1 cellular context compared by ENCODE assay signal in genomic region chr12:79826267-79827128, GRCh38.
TF ChIP-seq lines count a peak whose summit lies in the region.

No MANE protein-coding gene starts in this region.

TF ChIP-seq in HepG2, 621 proteins besides CTCF, POLR2A, EP300 and RAD21 (continued from another document):
- TF ChIP-seq, protein P1, sequence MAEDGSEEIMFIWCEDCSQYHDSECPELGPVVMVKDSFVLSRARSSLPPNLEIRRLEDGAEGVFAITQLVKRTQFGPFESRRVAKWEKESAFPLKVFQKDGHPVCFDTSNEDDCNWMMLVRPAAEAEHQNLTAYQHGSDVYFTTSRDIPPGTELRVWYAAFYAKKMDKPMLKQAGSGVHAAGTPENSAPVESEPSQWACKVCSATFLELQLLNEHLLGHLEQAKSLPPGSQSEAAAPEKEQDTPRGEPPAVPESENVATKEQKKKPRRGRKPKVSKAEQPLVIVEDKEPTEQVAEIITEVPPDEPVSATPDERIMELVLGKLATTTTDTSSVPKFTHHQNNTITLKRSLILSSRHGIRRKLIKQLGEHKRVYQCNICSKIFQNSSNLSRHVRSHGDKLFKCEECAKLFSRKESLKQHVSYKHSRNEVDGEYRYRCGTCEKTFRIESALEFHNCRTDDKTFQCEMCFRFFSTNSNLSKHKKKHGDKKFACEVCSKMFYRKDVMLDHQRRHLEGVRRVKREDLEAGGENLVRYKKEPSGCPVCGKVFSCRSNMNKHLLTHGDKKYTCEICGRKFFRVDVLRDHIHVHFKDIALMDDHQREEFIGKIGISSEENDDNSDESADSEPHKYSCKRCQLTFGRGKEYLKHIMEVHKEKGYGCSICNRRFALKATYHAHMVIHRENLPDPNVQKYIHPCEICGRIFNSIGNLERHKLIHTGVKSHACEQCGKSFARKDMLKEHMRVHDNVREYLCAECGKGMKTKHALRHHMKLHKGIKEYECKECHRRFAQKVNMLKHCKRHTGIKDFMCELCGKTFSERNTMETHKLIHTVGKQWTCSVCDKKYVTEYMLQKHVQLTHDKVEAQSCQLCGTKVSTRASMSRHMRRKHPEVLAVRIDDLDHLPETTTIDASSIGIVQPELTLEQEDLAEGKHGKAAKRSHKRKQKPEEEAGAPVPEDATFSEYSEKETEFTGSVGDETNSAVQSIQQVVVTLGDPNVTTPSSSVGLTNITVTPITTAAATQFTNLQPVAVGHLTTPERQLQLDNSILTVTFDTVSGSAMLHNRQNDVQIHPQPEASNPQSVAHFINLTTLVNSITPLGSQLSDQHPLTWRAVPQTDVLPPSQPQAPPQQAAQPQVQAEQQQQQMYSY (CRISPR knock-in tag; IDR thresholded peaks at IDR 0.05): no peak
- TF ChIP-seq SNRNP70 (IDR thresholded peaks at IDR 0.05; ENCODE audit: low read depth, low read length) (no peak), SALL1 (CRISPR knock-in tag; IDR thresholded peaks at IDR 0.05) (peak; percentile 45; the same call in 1 of the 2 replicates), FOSL1 (CRISPR knock-in tag; IDR thresholded peaks at IDR 0.05; ENCODE audit: borderline replicate concordance) (peak; percentile 43; the same call in 1 of the 2 replicates), NR2F1 (CRISPR knock-in tag; IDR thresholded peaks at IDR 0.05) (0 out of 4 replicates have a peak, but pooled peaks of 1 of the 2 experiments have one; percentile 14), REL (CRISPR knock-in tag; conservative IDR thresholded peaks at IDR 0.05) (no peak), HDAC2 (CRISPR knock-in tag; IDR thresholded peaks at IDR 0.05) (peak; percentile 36; the same call in 1 of the 2 replicates), ZMYM2 (CRISPR knock-in tag; IDR thresholded peaks at IDR 0.05) (peak; percentile 71; the same call in 1 of the 2 replicates), TEAD3 (CRISPR knock-in tag; optimal IDR thresholded peaks at IDR 0.05; ENCODE audit: borderline replicate concordance) (peak; percentile 63), HNF4A (CRISPR knock-in tag; IDR thresholded peaks at IDR 0.05) (peak; percentile 47), ZBTB1 (CRISPR knock-in tag; IDR thresholded peaks at IDR 0.05; ENCODE audit: borderline replicate concordance) (no peak), JUN (CRISPR knock-in tag; IDR thresholded peaks at IDR 0.05) (0 out of 2 replicates have a peak, but pooled peaks have one; percentile 21), ARID3A (IDR thresholded peaks at IDR 0.05; ENCODE audit: low read depth, low read length) (peak; percentile 23; the same call in 1 of the 2 replicates), POGZ (CRISPR knock-in tag; IDR thresholded peaks at IDR 0.05) (peak; percentile 72), MED1 (CRISPR knock-in tag; IDR thresholded peaks at IDR 0.05) (peak; percentile 22; the same call in 1 of the 2 replicates), ZNF460 (CRISPR knock-in tag; IDR thresholded peaks at IDR 0.05; ENCODE audit: borderline replicate concordance) (peak; percentile 34; the same call in 1 of the 2 replicates), FOSL2 (CRISPR knock-in tag; IDR thresholded peaks at IDR 0.05) (peak; percentile 92), RCOR2 (CRISPR knock-in tag; IDR thresholded peaks at IDR 0.05) (0 out of 2 replicates have a peak, but pooled peaks have one; percentile 25), SOX13 (IDR thresholded peaks at IDR 0.05) (no peak), SOX13 (CRISPR knock-in tag; conservative IDR thresholded peaks at IDR 0.05 in 1 of 2, IDR thresholded peaks at IDR 0.05 in 1 of 2) (peak in 1 of 2 experiments; percentile 32; a peak in 1 of 4 replicates), RARA (CRISPR knock-in tag; IDR thresholded peaks at IDR 0.05) (peak; percentile 37), ZBTB7B (CRISPR knock-in tag; IDR thresholded peaks at IDR 0.05) (0 out of 2 replicates have a peak, but pooled peaks have one; percentile 20), LCORL (IDR thresholded peaks at IDR 0.05) (peak; percentile 68; the same call in 1 of the 2 replicates), LCORL (CRISPR knock-in tag; IDR thresholded peaks at IDR 0.05) (no peak), ATF6 (CRISPR knock-in tag; conservative IDR thresholded peaks at IDR 0.05) (no peak), ATF3 (CRISPR knock-in tag; IDR thresholded peaks at IDR 0.05) (peak; percentile 72; the same call in 1 of the 2 replicates), PPARG (CRISPR knock-in tag; conservative IDR thresholded peaks at IDR 0.05) (peak; percentile 24; the same call in 1 of the 2 replicates)
- TF ChIP-seq, protein P2, sequence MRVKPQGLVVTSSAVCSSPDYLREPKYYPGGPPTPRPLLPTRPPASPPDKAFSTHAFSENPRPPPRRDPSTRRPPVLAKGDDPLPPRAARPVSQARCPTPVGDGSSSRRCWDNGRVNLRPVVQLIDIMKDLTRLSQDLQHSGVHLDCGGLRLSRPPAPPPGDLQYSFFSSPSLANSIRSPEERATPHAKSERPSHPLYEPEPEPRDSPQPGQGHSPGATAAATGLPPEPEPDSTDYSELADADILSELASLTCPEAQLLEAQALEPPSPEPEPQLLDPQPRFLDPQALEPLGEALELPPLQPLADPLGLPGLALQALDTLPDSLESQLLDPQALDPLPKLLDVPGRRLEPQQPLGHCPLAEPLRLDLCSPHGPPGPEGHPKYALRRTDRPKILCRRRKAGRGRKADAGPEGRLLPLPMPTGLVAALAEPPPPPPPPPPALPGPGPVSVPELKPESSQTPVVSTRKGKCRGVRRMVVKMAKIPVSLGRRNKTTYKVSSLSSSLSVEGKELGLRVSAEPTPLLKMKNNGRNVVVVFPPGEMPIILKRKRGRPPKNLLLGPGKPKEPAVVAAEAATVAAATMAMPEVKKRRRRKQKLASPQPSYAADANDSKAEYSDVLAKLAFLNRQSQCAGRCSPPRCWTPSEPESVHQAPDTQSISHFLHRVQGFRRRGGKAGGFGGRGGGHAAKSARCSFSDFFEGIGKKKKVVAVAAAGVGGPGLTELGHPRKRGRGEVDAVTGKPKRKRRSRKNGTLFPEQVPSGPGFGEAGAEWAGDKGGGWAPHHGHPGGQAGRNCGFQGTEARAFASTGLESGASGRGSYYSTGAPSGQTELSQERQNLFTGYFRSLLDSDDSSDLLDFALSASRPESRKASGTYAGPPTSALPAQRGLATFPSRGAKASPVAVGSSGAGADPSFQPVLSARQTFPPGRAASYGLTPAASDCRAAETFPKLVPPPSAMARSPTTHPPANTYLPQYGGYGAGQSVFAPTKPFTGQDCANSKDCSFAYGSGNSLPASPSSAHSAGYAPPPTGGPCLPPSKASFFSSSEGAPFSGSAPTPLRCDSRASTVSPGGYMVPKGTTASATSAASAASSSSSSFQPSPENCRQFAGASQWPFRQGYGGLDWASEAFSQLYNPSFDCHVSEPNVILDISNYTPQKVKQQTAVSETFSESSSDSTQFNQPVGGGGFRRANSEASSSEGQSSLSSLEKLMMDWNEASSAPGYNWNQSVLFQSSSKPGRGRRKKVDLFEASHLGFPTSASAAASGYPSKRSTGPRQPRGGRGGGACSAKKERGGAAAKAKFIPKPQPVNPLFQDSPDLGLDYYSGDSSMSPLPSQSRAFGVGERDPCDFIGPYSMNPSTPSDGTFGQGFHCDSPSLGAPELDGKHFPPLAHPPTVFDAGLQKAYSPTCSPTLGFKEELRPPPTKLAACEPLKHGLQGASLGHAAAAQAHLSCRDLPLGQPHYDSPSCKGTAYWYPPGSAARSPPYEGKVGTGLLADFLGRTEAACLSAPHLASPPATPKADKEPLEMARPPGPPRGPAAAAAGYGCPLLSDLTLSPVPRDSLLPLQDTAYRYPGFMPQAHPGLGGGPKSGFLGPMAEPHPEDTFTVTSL (CRISPR knock-in tag; IDR thresholded peaks at IDR 0.05; ENCODE audit: borderline replicate concordance): peak; percentile 53; the same call in 1 of the 2 replicates
- TF ChIP-seq, protein P3, sequence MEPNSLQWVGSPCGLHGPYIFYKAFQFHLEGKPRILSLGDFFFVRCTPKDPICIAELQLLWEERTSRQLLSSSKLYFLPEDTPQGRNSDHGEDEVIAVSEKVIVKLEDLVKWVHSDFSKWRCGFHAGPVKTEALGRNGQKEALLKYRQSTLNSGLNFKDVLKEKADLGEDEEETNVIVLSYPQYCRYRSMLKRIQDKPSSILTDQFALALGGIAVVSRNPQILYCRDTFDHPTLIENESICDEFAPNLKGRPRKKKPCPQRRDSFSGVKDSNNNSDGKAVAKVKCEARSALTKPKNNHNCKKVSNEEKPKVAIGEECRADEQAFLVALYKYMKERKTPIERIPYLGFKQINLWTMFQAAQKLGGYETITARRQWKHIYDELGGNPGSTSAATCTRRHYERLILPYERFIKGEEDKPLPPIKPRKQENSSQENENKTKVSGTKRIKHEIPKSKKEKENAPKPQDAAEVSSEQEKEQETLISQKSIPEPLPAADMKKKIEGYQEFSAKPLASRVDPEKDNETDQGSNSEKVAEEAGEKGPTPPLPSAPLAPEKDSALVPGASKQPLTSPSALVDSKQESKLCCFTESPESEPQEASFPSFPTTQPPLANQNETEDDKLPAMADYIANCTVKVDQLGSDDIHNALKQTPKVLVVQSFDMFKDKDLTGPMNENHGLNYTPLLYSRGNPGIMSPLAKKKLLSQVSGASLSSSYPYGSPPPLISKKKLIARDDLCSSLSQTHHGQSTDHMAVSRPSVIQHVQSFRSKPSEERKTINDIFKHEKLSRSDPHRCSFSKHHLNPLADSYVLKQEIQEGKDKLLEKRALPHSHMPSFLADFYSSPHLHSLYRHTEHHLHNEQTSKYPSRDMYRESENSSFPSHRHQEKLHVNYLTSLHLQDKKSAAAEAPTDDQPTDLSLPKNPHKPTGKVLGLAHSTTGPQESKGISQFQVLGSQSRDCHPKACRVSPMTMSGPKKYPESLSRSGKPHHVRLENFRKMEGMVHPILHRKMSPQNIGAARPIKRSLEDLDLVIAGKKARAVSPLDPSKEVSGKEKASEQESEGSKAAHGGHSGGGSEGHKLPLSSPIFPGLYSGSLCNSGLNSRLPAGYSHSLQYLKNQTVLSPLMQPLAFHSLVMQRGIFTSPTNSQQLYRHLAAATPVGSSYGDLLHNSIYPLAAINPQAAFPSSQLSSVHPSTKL (CRISPR knock-in tag; IDR thresholded peaks at IDR 0.05): peak; percentile 66; the same call in 1 of the 2 replicates
- TF ChIP-seq, protein P4, sequence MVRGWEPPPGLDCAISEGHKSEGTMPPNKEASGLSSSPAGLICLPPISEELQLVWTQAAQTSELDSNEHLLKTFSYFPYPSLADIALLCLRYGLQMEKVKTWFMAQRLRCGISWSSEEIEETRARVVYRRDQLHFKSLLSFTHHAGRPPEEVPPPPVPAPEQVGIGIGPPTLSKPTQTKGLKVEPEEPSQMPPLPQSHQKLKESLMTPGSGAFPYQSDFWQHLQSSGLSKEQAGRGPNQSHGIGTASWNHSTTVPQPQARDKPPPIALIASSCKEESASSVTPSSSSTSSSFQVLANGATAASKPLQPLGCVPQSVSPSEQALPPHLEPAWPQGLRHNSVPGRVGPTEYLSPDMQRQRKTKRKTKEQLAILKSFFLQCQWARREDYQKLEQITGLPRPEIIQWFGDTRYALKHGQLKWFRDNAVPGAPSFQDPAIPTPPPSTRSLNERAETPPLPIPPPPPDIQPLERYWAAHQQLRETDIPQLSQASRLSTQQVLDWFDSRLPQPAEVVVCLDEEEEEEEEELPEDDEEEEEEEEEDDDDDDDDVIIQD (CRISPR knock-in tag; IDR thresholded peaks at IDR 0.05; ENCODE audit: low read depth): peak; percentile 73; the same call in 1 of the 2 replicates
- TF ChIP-seq, protein P5, sequence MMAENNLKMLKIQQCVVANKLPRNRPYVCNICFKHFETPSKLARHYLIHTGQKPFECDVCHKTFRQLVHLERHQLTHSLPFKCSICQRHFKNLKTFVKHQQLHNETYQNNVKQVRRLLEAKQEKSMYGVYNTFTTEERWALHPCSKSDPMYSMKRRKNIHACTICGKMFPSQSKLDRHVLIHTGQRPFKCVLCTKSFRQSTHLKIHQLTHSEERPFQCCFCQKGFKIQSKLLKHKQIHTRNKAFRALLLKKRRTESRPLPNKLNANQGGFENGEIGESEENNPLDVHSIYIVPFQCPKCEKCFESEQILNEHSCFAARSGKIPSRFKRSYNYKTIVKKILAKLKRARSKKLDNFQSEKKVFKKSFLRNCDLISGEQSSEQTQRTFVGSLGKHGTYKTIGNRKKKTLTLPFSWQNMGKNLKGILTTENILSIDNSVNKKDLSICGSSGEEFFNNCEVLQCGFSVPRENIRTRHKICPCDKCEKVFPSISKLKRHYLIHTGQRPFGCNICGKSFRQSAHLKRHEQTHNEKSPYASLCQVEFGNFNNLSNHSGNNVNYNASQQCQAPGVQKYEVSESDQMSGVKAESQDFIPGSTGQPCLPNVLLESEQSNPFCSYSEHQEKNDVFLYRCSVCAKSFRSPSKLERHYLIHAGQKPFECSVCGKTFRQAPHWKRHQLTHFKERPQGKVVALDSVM (CRISPR knock-in tag; IDR thresholded peaks at IDR 0.05): peak; percentile 86
- TF ChIP-seq, protein P6, sequence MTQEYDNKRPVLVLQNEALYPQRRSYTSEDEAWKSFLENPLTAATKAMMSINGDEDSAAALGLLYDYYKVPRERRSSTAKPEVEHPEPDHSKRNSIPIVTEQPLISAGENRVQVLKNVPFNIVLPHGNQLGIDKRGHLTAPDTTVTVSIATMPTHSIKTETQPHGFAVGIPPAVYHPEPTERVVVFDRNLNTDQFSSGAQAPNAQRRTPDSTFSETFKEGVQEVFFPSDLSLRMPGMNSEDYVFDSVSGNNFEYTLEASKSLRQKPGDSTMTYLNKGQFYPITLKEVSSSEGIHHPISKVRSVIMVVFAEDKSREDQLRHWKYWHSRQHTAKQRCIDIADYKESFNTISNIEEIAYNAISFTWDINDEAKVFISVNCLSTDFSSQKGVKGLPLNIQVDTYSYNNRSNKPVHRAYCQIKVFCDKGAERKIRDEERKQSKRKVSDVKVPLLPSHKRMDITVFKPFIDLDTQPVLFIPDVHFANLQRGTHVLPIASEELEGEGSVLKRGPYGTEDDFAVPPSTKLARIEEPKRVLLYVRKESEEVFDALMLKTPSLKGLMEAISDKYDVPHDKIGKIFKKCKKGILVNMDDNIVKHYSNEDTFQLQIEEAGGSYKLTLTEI (CRISPR knock-in tag; conservative IDR thresholded peaks at IDR 0.05): no peak
